ENCODE assay signal across 1 cellular context in genomic region chr12:65741662-65742480, GRCh38.
TF ChIP-seq lines count a peak whose summit lies in the region.

No MANE protein-coding gene starts in this region.

TF ChIP-seq in HepG2, 621 proteins besides CTCF, POLR2A, EP300 and RAD21 (continued from another document and continues in another):
- TF ChIP-seq AGO1 (IDR thresholded peaks at IDR 0.05; ENCODE audit: low read depth, low read length, poor library complexity, severe bottlenecking), result no peak
- TF ChIP-seq NR1H2 (CRISPR knock-in tag; IDR thresholded peaks at IDR 0.05; ENCODE audit: borderline replicate concordance, low read depth), result no peak
- peak; percentile 15; the same call in 1 of the 2 replicates for TF ChIP-seq ZNF574 (CRISPR knock-in tag; IDR thresholded peaks at IDR 0.05)
- TF ChIP-seq KDM5B (CRISPR knock-in tag; IDR thresholded peaks at IDR 0.05; ENCODE audit: borderline replicate concordance), result 0 out of 2 replicates have a peak, but pooled peaks have one; percentile 14
- TF ChIP-seq BRD4 (CRISPR knock-in tag; IDR thresholded peaks at IDR 0.05), result no peak
- TF ChIP-seq MZF1 (CRISPR knock-in tag; IDR thresholded peaks at IDR 0.05; ENCODE audit: borderline replicate concordance), result no peak
- TF ChIP-seq SSRP1 (CRISPR knock-in tag; IDR thresholded peaks at IDR 0.05), result no peak
- TF ChIP-seq, protein P1, sequence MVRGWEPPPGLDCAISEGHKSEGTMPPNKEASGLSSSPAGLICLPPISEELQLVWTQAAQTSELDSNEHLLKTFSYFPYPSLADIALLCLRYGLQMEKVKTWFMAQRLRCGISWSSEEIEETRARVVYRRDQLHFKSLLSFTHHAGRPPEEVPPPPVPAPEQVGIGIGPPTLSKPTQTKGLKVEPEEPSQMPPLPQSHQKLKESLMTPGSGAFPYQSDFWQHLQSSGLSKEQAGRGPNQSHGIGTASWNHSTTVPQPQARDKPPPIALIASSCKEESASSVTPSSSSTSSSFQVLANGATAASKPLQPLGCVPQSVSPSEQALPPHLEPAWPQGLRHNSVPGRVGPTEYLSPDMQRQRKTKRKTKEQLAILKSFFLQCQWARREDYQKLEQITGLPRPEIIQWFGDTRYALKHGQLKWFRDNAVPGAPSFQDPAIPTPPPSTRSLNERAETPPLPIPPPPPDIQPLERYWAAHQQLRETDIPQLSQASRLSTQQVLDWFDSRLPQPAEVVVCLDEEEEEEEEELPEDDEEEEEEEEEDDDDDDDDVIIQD (CRISPR knock-in tag; IDR thresholded peaks at IDR 0.05; ENCODE audit: low read depth), result no peak
- no peak for TF ChIP-seq KLF11 (CRISPR knock-in tag; IDR thresholded peaks at IDR 0.05)
- no peak for TF ChIP-seq ZNF616 (CRISPR knock-in tag; IDR thresholded peaks at IDR 0.05; ENCODE audit: low read depth)
- TF ChIP-seq ZNF232 (CRISPR knock-in tag; IDR thresholded peaks at IDR 0.05; ENCODE audit: borderline replicate concordance), result no peak
- no peak for TF ChIP-seq ZNF292 (CRISPR knock-in tag; IDR thresholded peaks at IDR 0.05; ENCODE audit: borderline replicate concordance, low read depth)
- TF ChIP-seq ZUFSP (CRISPR knock-in tag; IDR thresholded peaks at IDR 0.05; ENCODE audit: borderline replicate concordance), result no peak
- TF ChIP-seq BRF2 (CRISPR knock-in tag; IDR thresholded peaks at IDR 0.05), result no peak
- no peak for TF ChIP-seq TSC22D2 (CRISPR knock-in tag; IDR thresholded peaks at IDR 0.05; ENCODE audit: borderline replicate concordance)
- TF ChIP-seq ATF4 (CRISPR knock-in tag; IDR thresholded peaks at IDR 0.05), result no peak
- TF ChIP-seq NFATC3 (CRISPR knock-in tag; IDR thresholded peaks at IDR 0.05), result no peak
- no peak for TF ChIP-seq ZNF792 (CRISPR knock-in tag; IDR thresholded peaks at IDR 0.05)
- no peak for TF ChIP-seq ZBTB34 (CRISPR knock-in tag; IDR thresholded peaks at IDR 0.05)
- no peak for TF ChIP-seq IRF1 (CRISPR knock-in tag; IDR thresholded peaks at IDR 0.05; ENCODE audit: low read depth)
- TF ChIP-seq, protein P2, sequence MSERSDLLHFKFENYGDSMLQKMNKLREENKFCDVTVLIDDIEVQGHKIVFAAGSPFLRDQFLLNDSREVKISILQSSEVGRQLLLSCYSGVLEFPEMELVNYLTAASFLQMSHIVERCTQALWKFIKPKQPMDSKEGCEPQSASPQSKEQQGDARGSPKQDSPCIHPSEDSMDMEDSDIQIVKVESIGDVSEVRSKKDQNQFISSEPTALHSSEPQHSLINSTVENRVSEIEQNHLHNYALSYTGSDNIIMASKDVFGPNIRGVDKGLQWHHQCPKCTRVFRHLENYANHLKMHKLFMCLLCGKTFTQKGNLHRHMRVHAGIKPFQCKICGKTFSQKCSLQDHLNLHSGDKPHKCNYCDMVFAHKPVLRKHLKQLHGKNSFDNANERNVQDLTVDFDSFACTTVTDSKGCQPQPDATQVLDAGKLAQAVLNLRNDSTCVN (CRISPR knock-in tag; IDR thresholded peaks at IDR 0.05; ENCODE audit: borderline replicate concordance), result no peak
- TF ChIP-seq SOX13 (IDR thresholded peaks at IDR 0.05), result no peak
- TF ChIP-seq SOX13 (CRISPR knock-in tag; conservative IDR thresholded peaks at IDR 0.05 in 1 of 2, IDR thresholded peaks at IDR 0.05 in 1 of 2), result peak in 1 of 2 experiments; percentile 27; a peak in 1 of 4 replicates
- TF ChIP-seq ZNF713 (CRISPR knock-in tag; IDR thresholded peaks at IDR 0.05), result no peak; the same call in 1 of the 2 replicates
- no peak for TF ChIP-seq HIVEP1 (CRISPR knock-in tag; IDR thresholded peaks at IDR 0.05)
- TF ChIP-seq HDAC1 (CRISPR knock-in tag; IDR thresholded peaks at IDR 0.05), result peak; percentile 54
- no peak for TF ChIP-seq ZNF136 (CRISPR knock-in tag; IDR thresholded peaks at IDR 0.05; ENCODE audit: low read depth)
- TF ChIP-seq ZNF354B (CRISPR knock-in tag; IDR thresholded peaks at IDR 0.05), result no peak
- TF ChIP-seq MAFK (conservative IDR thresholded peaks at IDR 0.05 in 1 of 2, IDR thresholded peaks at IDR 0.05 in 1 of 2; ENCODE audit: low read length in 2 of 2), result no peak
- TF ChIP-seq XBP1 (CRISPR knock-in tag; IDR thresholded peaks at IDR 0.05), result no peak
- TF ChIP-seq RFX5 (IDR thresholded peaks at IDR 0.05; ENCODE audit: low read depth, low read length), result no peak
- no peak for TF ChIP-seq ZBTB40 (IDR thresholded peaks at IDR 0.05)
- no peak; the same call in 1 of the 2 replicates for TF ChIP-seq ZBTB40 (CRISPR knock-in tag; IDR thresholded peaks at IDR 0.05)
- TF ChIP-seq ZSCAN30 (CRISPR knock-in tag; IDR thresholded peaks at IDR 0.05), result no peak
- TF ChIP-seq STAG1 (CRISPR knock-in tag; IDR thresholded peaks at IDR 0.05), result no peak
- peak; percentile 22; the same call in 1 of the 2 replicates for TF ChIP-seq ZNF788 (CRISPR knock-in tag; IDR thresholded peaks at IDR 0.05; ENCODE audit: borderline replicate concordance)
- no peak for TF ChIP-seq RBAK (CRISPR knock-in tag; IDR thresholded peaks at IDR 0.05)
- TF ChIP-seq, protein P3, sequence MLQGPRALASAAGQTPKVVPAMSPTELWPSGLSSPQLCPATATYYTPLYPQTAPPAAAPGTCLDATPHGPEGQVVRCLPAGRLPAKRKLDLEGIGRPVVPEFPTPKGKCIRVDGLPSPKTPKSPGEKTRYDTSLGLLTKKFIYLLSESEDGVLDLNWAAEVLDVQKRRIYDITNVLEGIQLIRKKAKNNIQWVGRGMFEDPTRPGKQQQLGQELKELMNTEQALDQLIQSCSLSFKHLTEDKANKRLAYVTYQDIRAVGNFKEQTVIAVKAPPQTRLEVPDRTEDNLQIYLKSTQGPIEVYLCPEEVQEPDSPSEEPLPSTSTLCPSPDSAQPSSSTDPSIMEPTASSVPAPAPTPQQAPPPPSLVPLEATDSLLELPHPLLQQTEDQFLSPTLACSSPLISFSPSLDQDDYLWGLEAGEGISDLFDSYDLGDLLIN (CRISPR knock-in tag; IDR thresholded peaks at IDR 0.05; ENCODE audit: borderline replicate concordance), result no peak
- no peak for TF ChIP-seq SOX5 (CRISPR knock-in tag; IDR thresholded peaks at IDR 0.05; ENCODE audit: borderline replicate concordance)
